In the genomic region with DNA sequence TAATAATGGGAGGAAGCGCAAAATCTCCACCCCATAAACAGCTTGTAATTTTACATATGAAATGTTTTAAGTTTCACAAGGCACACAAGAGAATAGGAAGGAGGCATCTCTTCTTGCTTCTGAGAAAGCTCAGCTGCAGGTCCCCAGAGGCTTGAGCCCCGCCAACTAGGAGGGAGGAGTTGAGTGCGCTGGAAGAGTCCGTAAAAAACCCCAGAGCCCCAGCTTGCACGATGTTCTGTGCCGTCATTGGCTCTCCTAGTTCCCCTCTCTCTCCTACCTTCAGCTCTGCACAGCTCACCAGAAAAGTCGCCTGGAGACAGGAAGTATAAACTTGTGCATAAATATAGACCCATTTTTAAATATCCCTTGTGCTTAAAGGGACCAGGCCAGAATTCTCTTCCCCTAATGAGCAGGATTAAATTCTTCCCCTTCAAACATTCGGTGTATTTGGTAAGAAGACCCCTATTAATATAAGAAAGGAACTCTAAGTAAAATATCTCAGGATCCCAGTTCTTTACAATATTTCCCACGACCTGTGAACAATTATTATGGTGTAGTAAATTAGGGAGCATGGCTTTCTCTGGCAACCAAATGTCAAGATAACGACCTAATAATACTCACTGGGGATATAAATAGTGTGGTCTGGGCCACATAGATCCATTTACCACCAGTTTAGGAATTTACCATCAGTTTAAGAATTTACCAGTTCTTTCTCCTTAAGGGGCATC, we compare ENCODE assay signal across 8 cellular contexts. TPM values are rescaled to one million over a fixed set of nuclear protein-coding genes. Genes with fewer than 3 reads are reported as not detected.
A peak's percentile ranks its signal among the peaks of the same experiment; 100 is the strongest.
DNase-seq lines count a peak whose midpoint lies in the region; ATAC-seq and TF ChIP-seq lines count a peak whose summit lies in the region.

No MANE protein-coding gene starts in this region.

- DNase-seq in activated effector memory CD4-positive, alpha-beta T cell treated with anti-CD3 and anti-CD28 coated beads, Interleukin-2, amount 50 U/mL, for 16 hours: peak; percentile 91
- DNase-seq in left cardiac atrium (peak; percentile 76), HuH-7 (ENCODE audit: low spot score) (no peak), NCI-H146 (lab: John Stamatoyannopoulos, UW) (no peak)
- DNase-seq in stimulated activated CD4-positive, alpha-beta T cell treated with anti-CD3 and anti-CD28 coated beads, Interleukin-1b, Interleukin-23, amount 100 ng/mL, for 4 hours (ENCODE audit: low read depth in 2 of 2): peak; percentile 50 to 64

- H3K36me3 ChIP-seq in OCI-LY1 (ENCODE audit: insufficient read depth, low read length): no peaks in the 10 kb centered on the region; the same call in 1 of the 2 replicates

- H3K9ac ChIP-seq in OCI-LY1 (ENCODE audit: low read length): no peak overlapping the region

- no peaks in the 10 kb centered on the region for H3K9me2 ChIP-seq in OCI-LY1 (ENCODE audit: low read depth, low read length)

- no peaks in the 10 kb centered on the region for H3K79me2 ChIP-seq in OCI-LY1 (ENCODE audit: insufficient read depth, low read length)

- peak; percentile 100 for ATAC-seq in GM18511 (IDR thresholded peaks at IDR 0.05; ENCODE audit: unreplicated experiment)
- peak; percentile 99 for ATAC-seq in HG02759 (IDR thresholded peaks at IDR 0.05; ENCODE audit: unreplicated experiment)
- ATAC-seq in left cardiac atrium: peak; percentile 92 to 97

- H3K27me3 ChIP-seq in OCI-LY1 (ENCODE audit: insufficient read depth, low read length): no peaks in the 10 kb centered on the region

- peaks cover 18% of the 10 kb centered on the region for H3K4me1 ChIP-seq in OCI-LY1 (ENCODE audit: insufficient read depth, low read length, severe bottlenecking)

- H3K4me2 ChIP-seq in OCI-LY1 (ENCODE audit: low read length): peak overlapping the region; percentile 53

- no peak overlapping the region for H2AFZ ChIP-seq in OCI-LY1 (ENCODE audit: low read length)

- H3K9me3 ChIP-seq in OCI-LY1 (ENCODE audit: low read length): no peaks in the 10 kb centered on the region

- H3F3A ChIP-seq in OCI-LY1 (ENCODE audit: insufficient read depth, low read length): no peaks in the 10 kb centered on the region

- peak overlapping the region; percentile 1 for H3K27ac ChIP-seq in OCI-LY1 (ENCODE audit: low read depth, low read length, poor library complexity, severe bottlenecking)

- intact Hi-C loops in left cardiac atrium (cut with DNase I): no loop called here

- no peak overlapping the region for H3K4me3 ChIP-seq in OCI-LY1 (ENCODE audit: low read depth, low read length, poor library complexity, severe bottlenecking)

- no peak for TF ChIP-seq CTCF in OCI-LY1 (IDR thresholded peaks at IDR 0.05; ENCODE audit: low read length)

- H4K20me1 ChIP-seq in OCI-LY1 (ENCODE audit: insufficient read depth, low read length): no peaks in the 10 kb centered on the region

RNA-seq across cellular contexts. Expression of a gene that starts 13.7 kb away (rescaled TPM):
- total RNA-seq in left cardiac atrium: 10 to 100 TPM; 73.1 to 76.0 TPM

Comparison
In these comparisons a context has a peak if more than half of its experiments do, and no peak if none do; other contexts are left out.
1. DNase-seq: peak in activated effector memory CD4-positive, alpha-beta T cell treated with anti-CD3 and anti-CD28 coated beads, Interleukin-2, amount 50 U/mL, for 16 hours (single experiment), left cardiac atrium (single experiment) and stimulated activated CD4-positive, alpha-beta T cell treated with anti-CD3 and anti-CD28 coated beads, Interleukin-1b, Interleukin-23, amount 100 ng/mL, for 4 hours (2 of 2); none in HuH-7 (single experiment) and NCI-H146 (single experiment).
2. Peak in every context shown above with its lines, with median percentiles within 50 percentile points of each other: ATAC-seq.